In the genomic region with DNA sequence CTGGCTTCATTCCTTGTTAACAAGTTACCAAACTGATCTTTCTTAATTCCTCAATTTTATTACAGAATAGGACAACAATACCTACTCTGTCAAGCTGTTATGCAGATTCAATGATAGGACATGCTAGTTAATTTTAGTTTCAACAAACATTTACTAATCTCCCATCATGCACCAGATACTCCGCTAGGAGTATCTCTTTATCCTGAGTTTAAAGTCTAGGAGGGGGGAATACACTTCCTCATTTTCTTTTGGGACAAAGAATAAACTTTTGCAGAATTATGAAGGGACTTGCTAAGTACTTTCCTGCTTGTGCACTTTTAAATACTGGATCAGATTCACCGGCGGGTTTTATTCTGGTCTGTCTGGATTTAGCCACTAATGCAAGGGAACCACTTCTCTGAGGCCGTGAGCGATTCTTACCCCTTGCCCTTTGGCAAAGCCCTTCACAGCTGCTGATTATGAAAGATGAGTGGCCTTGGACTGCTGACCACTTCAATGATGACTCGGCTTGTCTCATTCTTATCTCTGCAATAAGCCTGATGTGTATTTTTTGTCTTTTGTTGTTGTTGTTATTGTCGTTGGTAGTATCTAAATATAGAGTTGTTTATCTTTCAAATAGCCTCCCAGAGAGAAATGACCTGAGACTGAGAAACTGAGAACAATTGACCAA, we compare ENCODE assay signal across 1 cellular context.
TF ChIP-seq lines count a peak whose summit lies in the region.

No MANE protein-coding gene starts in this region.

TF ChIP-seq in liver, 16 proteins besides CTCF, POLR2A, EP300 and RAD21 (continued from another document):
- TF ChIP-seq, protein P1, sequence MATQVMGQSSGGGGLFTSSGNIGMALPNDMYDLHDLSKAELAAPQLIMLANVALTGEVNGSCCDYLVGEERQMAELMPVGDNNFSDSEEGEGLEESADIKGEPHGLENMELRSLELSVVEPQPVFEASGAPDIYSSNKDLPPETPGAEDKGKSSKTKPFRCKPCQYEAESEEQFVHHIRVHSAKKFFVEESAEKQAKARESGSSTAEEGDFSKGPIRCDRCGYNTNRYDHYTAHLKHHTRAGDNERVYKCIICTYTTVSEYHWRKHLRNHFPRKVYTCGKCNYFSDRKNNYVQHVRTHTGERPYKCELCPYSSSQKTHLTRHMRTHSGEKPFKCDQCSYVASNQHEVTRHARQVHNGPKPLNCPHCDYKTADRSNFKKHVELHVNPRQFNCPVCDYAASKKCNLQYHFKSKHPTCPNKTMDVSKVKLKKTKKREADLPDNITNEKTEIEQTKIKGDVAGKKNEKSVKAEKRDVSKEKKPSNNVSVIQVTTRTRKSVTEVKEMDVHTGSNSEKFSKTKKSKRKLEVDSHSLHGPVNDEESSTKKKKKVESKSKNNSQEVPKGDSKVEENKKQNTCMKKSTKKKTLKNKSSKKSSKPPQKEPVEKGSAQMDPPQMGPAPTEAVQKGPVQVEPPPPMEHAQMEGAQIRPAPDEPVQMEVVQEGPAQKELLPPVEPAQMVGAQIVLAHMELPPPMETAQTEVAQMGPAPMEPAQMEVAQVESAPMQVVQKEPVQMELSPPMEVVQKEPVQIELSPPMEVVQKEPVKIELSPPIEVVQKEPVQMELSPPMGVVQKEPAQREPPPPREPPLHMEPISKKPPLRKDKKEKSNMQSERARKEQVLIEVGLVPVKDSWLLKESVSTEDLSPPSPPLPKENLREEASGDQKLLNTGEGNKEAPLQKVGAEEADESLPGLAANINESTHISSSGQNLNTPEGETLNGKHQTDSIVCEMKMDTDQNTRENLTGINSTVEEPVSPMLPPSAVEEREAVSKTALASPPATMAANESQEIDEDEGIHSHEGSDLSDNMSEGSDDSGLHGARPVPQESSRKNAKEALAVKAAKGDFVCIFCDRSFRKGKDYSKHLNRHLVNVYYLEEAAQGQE (IDR thresholded peaks at IDR 0.05) = peak; percentile 12
- TF ChIP-seq JUND (IDR thresholded peaks at IDR 0.05) (peak in 1 of 2 donors; percentile 56), RXRA (IDR thresholded peaks at IDR 0.05) (peak; percentile 18 to 65)
TF ChIP-seq in liver: peak in this region for 8.
